Comparison of ENCODE assay signal across 17 cellular contexts in the genomic region with DNA sequence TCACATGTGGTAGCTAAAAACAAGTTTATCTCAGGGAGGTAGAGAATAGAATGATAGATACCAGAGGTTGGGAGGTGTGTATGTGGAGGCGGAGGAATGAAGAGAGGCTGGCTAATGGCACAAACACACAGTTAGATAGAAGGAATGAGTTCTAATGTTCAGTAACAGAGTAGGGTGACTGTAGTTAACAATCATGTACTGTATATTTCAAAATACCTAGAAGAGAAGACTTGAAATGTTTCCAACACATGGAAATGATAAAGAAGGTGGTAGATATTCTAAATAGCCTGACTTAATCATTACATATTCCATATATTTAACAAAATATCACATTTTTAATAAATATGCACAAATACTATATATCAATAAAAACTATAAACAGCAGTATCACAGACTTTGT. TPM values are rescaled to one million over a fixed set of nuclear protein-coding genes. Genes with fewer than 3 reads are reported as not detected.
DNase-seq lines count a peak whose midpoint lies in the region; ATAC-seq and TF ChIP-seq lines count a peak whose summit lies in the region.
"Had no signal": no experiment of that assay in that cellular context is flagged by ENCODE, and none has a peak within 500 bp of the region (broad histone marks: within the 10 kb centered on the region; RNA-seq: fewer than 3 reads in every experiment).

No MANE protein-coding gene starts in this region.

- intact Hi-C loops in activated CD8-positive, alpha-beta T cell treated with anti-CD3 and anti-CD28 coated beads for 36 hours (cut with micrococcal nuclease), result no loop called here
- intact Hi-C loops in adrenal gland (cut with DNase I), result no loop called here

- no peak overlapping the region for H3K4me3 ChIP-seq in GM23248
- no peak overlapping the region for H3K4me3 ChIP-seq in SK-N-SH (ENCODE audit: low read depth in 2 of 2, low read length in 1 of 2)
- no peak overlapping the region for H3K4me3 ChIP-seq in adrenal gland
- H3K4me3 ChIP-seq: K562 had no signal

- H3K4me2 ChIP-seq in GM23248 (ENCODE audit: unreplicated experiment), result no peak overlapping the region
- no peak overlapping the region; the same call in 1 of the 2 replicates for H3K4me2 ChIP-seq in SK-N-SH

- H3K79me2 ChIP-seq in GM23248 (ENCODE audit: insufficient read depth), result no peaks in the 10 kb centered on the region
- no peaks in the 10 kb centered on the region for H3K79me2 ChIP-seq in SK-N-SH (ENCODE audit: insufficient read depth)

- H3K9ac ChIP-seq in GM23248 (no peak overlapping the region), SK-N-SH (no peak overlapping the region; the same call in 1 of the 2 replicates)

- peaks cover 33% of the 10 kb centered on the region for H3F3A ChIP-seq in GM23248 (ENCODE audit: insufficient read depth)
- peaks cover 37% of the 10 kb centered on the region for H3F3A ChIP-seq in SK-N-SH (replicated peaks; ENCODE audit: insufficient read depth)

- no peaks in the 10 kb centered on the region for H3K36me3 ChIP-seq in GM23248 (ENCODE audit: low read depth)
- H3K36me3 ChIP-seq in SK-N-SH (replicated peaks in 1 of 2; ENCODE audit: control insufficient read depth in 1 of 2, insufficient read depth in 2 of 2, low read length in 1 of 2), result no peaks in the 10 kb centered on the region
- H3K36me3 ChIP-seq in adrenal gland (replicated peaks in 1 of 2), result no peaks in the 10 kb centered on the region
- H3K36me3 ChIP-seq: BE2C had no signal

- peaks cover 0 to 19% of the 10 kb centered on the region in 2 donors for H3K9me3 Mint-ChIP-seq in stimulated activated naive CD8-positive, alpha-beta T cell treated with anti-CD3 and anti-CD28 coated beads, Interleukin-15, amount 100 ng/mL, for 72 hours
- no peaks in the 10 kb centered on the region for H3K9me3 Mint-ChIP-seq in activated CD8-positive, alpha-beta T cell treated with anti-CD3 and anti-CD28 coated beads for 36 hours

- H3K4me3 Mint-ChIP-seq in stimulated activated naive CD8-positive, alpha-beta T cell treated with anti-CD3 and anti-CD28 coated beads, Interleukin-15, amount 100 ng/mL, for 72 hours, result no peak overlapping the region
- H3K4me3 Mint-ChIP-seq in activated CD8-positive, alpha-beta T cell treated with anti-CD3 and anti-CD28 coated beads for 36 hours, result no peak overlapping the region
- H3K4me3 Mint-ChIP-seq: CD4-positive, alpha-beta memory T cell had no signal

- H3K27me3 Mint-ChIP-seq in stimulated activated naive CD8-positive, alpha-beta T cell treated with anti-CD3 and anti-CD28 coated beads, Interleukin-15, amount 100 ng/mL, for 72 hours, result peaks cover 8% of the 10 kb centered on the region
- peaks cover 2% of the 10 kb centered on the region for H3K27me3 Mint-ChIP-seq in activated CD8-positive, alpha-beta T cell treated with anti-CD3 and anti-CD28 coated beads for 36 hours

- no peak overlapping the region for H3K27ac Mint-ChIP-seq in stimulated activated naive CD8-positive, alpha-beta T cell treated with anti-CD3 and anti-CD28 coated beads, Interleukin-15, amount 100 ng/mL, for 72 hours
- H3K27ac Mint-ChIP-seq in activated CD8-positive, alpha-beta T cell treated with anti-CD3 and anti-CD28 coated beads for 36 hours, result no peak overlapping the region
- H3K27ac Mint-ChIP-seq: CD4-positive, alpha-beta memory T cell had no signal

- POLR2A ChIA-PET in SK-N-SH (lab: Yijun Ruan, JAX), result no interaction called here
- POLR2A ChIA-PET in activated CD8-positive, alpha-beta T cell treated with anti-CD3 and anti-CD28 coated beads for 36 hours (lab: Charles Lee), result no interaction called here

- H3K9me2 ChIP-seq in GM23248 (ENCODE audit: insufficient read depth) (no peaks in the 10 kb centered on the region; the same call in 1 of the 2 replicates), SK-N-SH (no peaks in the 10 kb centered on the region)

- H3K27me3 ChIP-seq in GM23248 (replicated peaks; ENCODE audit: insufficient read depth) (no peaks in the 10 kb centered on the region), SK-N-SH (ENCODE audit: insufficient read depth) (no peaks in the 10 kb centered on the region), adrenal gland (no peaks in the 10 kb centered on the region)
- H3K27me3 ChIP-seq: BE2C had no signal

- H3K36me3 Mint-ChIP-seq in activated CD8-positive, alpha-beta T cell treated with anti-CD3 and anti-CD28 coated beads for 36 hours (ENCODE audit: low read depth), result no peaks in the 10 kb centered on the region
- H3K36me3 Mint-ChIP-seq: CD4-positive, alpha-beta memory T cell had no signal

- H3K4me1 ChIP-seq in GM23248 (ENCODE audit: insufficient read depth) (peaks cover 32% of the 10 kb centered on the region), SK-N-SH (ENCODE audit: control insufficient read depth in 1 of 2, insufficient read depth in 2 of 2, low read depth in 1 of 2, low read length in 1 of 2) (peaks cover 9 to 19% of the 10 kb centered on the region in 2 experiments), adrenal gland (replicated peaks in 1 of 2) (peaks cover 8 to 10% of the 10 kb centered on the region in 2 donors)
- H3K4me1 ChIP-seq: BE2C had no signal

- TF ChIP-seq RAD21 in SK-N-SH (IDR thresholded peaks at IDR 0.05; ENCODE audit: low read length), result no peak

- peak overlapping the region; percentile 99 for H3K27ac ChIP-seq in GM23248
- H3K27ac ChIP-seq in SK-N-SH (ENCODE audit: low read depth in 2 of 2, low read length in 1 of 2), result peak overlapping the region in 1 of 2 experiments; percentile 99; a peak in 3 of 4 replicates
- H3K27ac ChIP-seq in adrenal gland, result peak overlapping the region in 1 of 5 donors; percentile 65
- H3K27ac ChIP-seq: C4-2B, HL-60 had no signal

- H4K20me1 ChIP-seq in GM23248 (ENCODE audit: insufficient read depth) (no peaks in the 10 kb centered on the region), SK-N-SH (ENCODE audit: insufficient read depth) (no peaks in the 10 kb centered on the region)

- no peak overlapping the region for H2AFZ ChIP-seq in GM23248
- no peak overlapping the region for H2AFZ ChIP-seq in SK-N-SH (ENCODE audit: low read depth)

- no peaks in the 10 kb centered on the region for H3K4me1 Mint-ChIP-seq in stimulated activated naive CD8-positive, alpha-beta T cell treated with anti-CD3 and anti-CD28 coated beads, Interleukin-15, amount 100 ng/mL, for 72 hours
- no peaks in the 10 kb centered on the region for H3K4me1 Mint-ChIP-seq in activated CD8-positive, alpha-beta T cell treated with anti-CD3 and anti-CD28 coated beads for 36 hours (ENCODE audit: low read depth)
- H3K4me1 Mint-ChIP-seq: CD4-positive, alpha-beta memory T cell had no signal

- WGBS in GM23248 (ENCODE audit: low coverage in 1 of 2, low lambda C conversion rate in 2 of 2, missing lambda C conversion rate in 2 of 2), 2 experiments, result 92 to 97% methylated on average over 1 of the region's 1 CpG
- WGBS in SK-N-SH (ENCODE audit: low lambda C conversion rate), result 86% methylated on average over 1 of the region's 1 CpG
- 83 to 100% (median 99%) methylated on average over 1 of the region's 1 CpG for WGBS in adrenal gland, 4 donors

- TF ChIP-seq EP300 in SK-N-SH (IDR thresholded peaks at IDR 0.05; ENCODE audit: borderline replicate concordance in 1 of 2, low read depth in 1 of 2, low read length in 1 of 2), result no peak

- peak; percentile 27 for DNase-seq in GM23248
- DNase-seq in SK-N-SH, result no peak
- peak; percentile 18 for DNase-seq in fibroblast of peridontal ligament (ENCODE audit: extremely low read depth)
- no peak for DNase-seq in NCI-H526 treated with DMSO at 0.1 percent for 48 hours (lab: John Stamatoyannopoulos, UW)
- DNase-seq in stimulated activated naive CD8-positive, alpha-beta T cell treated with anti-CD3 and anti-CD28 coated beads, Interleukin-15, amount 100 ng/mL, for 72 hours, result no peak
- DNase-seq in activated CD8-positive, alpha-beta T cell treated with anti-CD3 and anti-CD28 coated beads for 36 hours, result no peak
- no peak for DNase-seq in adrenal gland
- DNase-seq: BE2C; CD4-positive, alpha-beta memory T cell; DMS79; HCEC 1CT had no signal

- TF ChIP-seq CTCF in SK-N-SH (IDR thresholded peaks at IDR 0.05), result no peak
- no peak for TF ChIP-seq CTCF in activated CD8-positive, alpha-beta T cell treated with anti-CD3 and anti-CD28 coated beads for 36 hours (IDR thresholded peaks at IDR 0.05)
- TF ChIP-seq CTCF in adrenal gland (IDR thresholded peaks at IDR 0.05), result no peak

- H3K9me3 ChIP-seq in GM23248 (ENCODE audit: low read depth), result no peaks in the 10 kb centered on the region
- H3K9me3 ChIP-seq in SK-N-SH, result no peaks in the 10 kb centered on the region; the same call in 1 of the 2 replicates
- no peaks in the 10 kb centered on the region for H3K9me3 ChIP-seq in adrenal gland (replicated peaks in 1 of 3)

- no peak for ATAC-seq in stimulated activated naive CD8-positive, alpha-beta T cell treated with anti-CD3 and anti-CD28 coated beads, Interleukin-15, amount 100 ng/mL, for 72 hours
- no peak for ATAC-seq in activated CD8-positive, alpha-beta T cell treated with anti-CD3 and anti-CD28 coated beads for 36 hours
- ATAC-seq: K562 had no signal

- TF ChIP-seq POLR2A in adrenal gland (IDR thresholded peaks at IDR 0.05), result no peak

- in situ Hi-C loops in GM23248 (cut with MboI), result no loop called here

- CTCF ChIA-PET in SK-N-SH (lab: Yijun Ruan, JAX), result no interaction called here
- CTCF ChIA-PET in activated CD8-positive, alpha-beta T cell treated with anti-CD3 and anti-CD28 coated beads for 36 hours (lab: Charles Lee), result no interaction called here

TF ChIP-seq in SK-N-SH, 30 proteins besides CTCF, POLR2A, EP300 and RAD21 (continues in another document):
- no peak for TF ChIP-seq JUND (IDR thresholded peaks at IDR 0.05)
- TF ChIP-seq TCF12 (IDR thresholded peaks at IDR 0.05), result 0 out of 2 replicates have a peak, but pooled peaks have one; percentile 10
- no peak for TF ChIP-seq CHD2 (IDR thresholded peaks at IDR 0.05; ENCODE audit: low read length, partially characterized antibody)
- TF ChIP-seq GABPA (IDR thresholded peaks at IDR 0.05; ENCODE audit: low read depth), result no peak

RNA-seq across cellular contexts. Expression of a gene that starts 8.9 kb away (rescaled TPM):
- total RNA-seq in GM23248 (2014; rRNA removed; shearing (Covaris generic)), result not detected in 2 replicates
- polyA plus RNA-seq in GM23248 (2016; fragmentation: Nextera tagmentation; extraction: Ambion mirVana), result not detected in 2 replicates
- not detected in 2 replicates for polyA plus RNA-seq in SK-N-SH (2012; rRNA removed)
- 0.01 TPM in 1 of 2 replicates, not detected in the other for polyA plus RNA-seq in SK-N-SH (2012; cell fraction: cytosol; rRNA removed)
- not detected in 2 replicates for polyA plus RNA-seq in SK-N-SH (2012; cell fraction: nucleus; rRNA removed)
- total RNA-seq in activated CD8-positive, alpha-beta T cell treated with anti-CD3 and anti-CD28 coated beads for 36 hours, result under 1 TPM in 1 of 2 experiments, not detected in 1; 0.25 TPM
- under 1 TPM in 1 of 8 donors, not detected in 7; 0.24 TPM for total RNA-seq in adrenal gland
- not detected for polyA plus RNA-seq in adrenal gland
- total RNA-seq: A172, G401, H1, K562 had no signal
- polyA plus RNA-seq: H1, K562 had no signal

Comparison
In these comparisons a context has a peak if more than half of its experiments do, and no peak if none do; other contexts are left out.
1. DNase-seq: peak in GM23248 (single experiment) and fibroblast of peridontal ligament (single experiment); none in SK-N-SH (single experiment), NCI-H526 treated with DMSO at 0.1 percent for 48 hours (single experiment), stimulated activated naive CD8-positive, alpha-beta T cell treated with anti-CD3 and anti-CD28 coated beads, Interleukin-15, amount 100 ng/mL, for 72 hours (0 of 2), activated CD8-positive, alpha-beta T cell treated with anti-CD3 and anti-CD28 coated beads for 36 hours (single experiment) and adrenal gland (0 of 7).